Comparison of ENCODE assay signal across 1 cellular context in genomic region chr14:68955164-68955921, GRCh38.
TF ChIP-seq lines count a peak whose summit lies in the region.

No MANE protein-coding gene starts in this region.

TF ChIP-seq in K562, 482 proteins besides CTCF, POLR2A, EP300 and RAD21 (continued from another document):
- TF ChIP-seq, protein P1, sequence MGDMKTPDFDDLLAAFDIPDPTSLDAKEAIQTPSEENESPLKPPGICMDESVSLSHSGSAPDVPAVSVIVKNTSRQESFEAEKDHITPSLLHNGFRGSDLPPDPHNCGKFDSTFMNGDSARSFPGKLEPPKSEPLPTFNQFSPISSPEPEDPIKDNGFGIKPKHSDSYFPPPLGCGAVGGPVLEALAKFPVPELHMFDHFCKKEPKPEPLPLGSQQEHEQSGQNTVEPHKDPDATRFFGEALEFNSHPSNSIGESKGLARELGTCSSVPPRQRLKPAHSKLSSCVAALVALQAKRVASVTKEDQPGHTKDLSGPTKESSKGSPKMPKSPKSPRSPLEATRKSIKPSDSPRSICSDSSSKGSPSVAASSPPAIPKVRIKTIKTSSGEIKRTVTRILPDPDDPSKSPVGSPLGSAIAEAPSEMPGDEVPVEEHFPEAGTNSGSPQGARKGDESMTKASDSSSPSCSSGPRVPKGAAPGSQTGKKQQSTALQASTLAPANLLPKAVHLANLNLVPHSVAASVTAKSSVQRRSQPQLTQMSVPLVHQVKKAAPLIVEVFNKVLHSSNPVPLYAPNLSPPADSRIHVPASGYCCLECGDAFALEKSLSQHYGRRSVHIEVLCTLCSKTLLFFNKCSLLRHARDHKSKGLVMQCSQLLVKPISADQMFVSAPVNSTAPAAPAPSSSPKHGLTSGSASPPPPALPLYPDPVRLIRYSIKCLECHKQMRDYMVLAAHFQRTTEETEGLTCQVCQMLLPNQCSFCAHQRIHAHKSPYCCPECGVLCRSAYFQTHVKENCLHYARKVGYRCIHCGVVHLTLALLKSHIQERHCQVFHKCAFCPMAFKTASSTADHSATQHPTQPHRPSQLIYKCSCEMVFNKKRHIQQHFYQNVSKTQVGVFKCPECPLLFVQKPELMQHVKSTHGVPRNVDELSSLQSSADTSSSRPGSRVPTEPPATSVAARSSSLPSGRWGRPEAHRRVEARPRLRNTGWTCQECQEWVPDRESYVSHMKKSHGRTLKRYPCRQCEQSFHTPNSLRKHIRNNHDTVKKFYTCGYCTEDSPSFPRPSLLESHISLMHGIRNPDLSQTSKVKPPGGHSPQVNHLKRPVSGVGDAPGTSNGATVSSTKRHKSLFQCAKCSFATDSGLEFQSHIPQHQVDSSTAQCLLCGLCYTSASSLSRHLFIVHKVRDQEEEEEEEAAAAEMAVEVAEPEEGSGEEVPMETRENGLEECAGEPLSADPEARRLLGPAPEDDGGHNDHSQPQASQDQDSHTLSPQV (IDR thresholded peaks at IDR 0.05) = 0 out of 2 replicates have a peak, but pooled peaks have one; percentile 20
- TF ChIP-seq FOXJ3 (CRISPR knock-in tag; IDR thresholded peaks at IDR 0.05) (no peak), LEF1 (IDR thresholded peaks at IDR 0.05) (no peak), FOSL1 (tag; conservative IDR thresholded peaks at IDR 0.05) (no peak), ERF (CRISPR knock-in tag; IDR thresholded peaks at IDR 0.05) (no peak), RUNX1 (IDR thresholded peaks at IDR 0.05; ENCODE audit: low read depth) (no peak)
- TF ChIP-seq, protein P2, sequence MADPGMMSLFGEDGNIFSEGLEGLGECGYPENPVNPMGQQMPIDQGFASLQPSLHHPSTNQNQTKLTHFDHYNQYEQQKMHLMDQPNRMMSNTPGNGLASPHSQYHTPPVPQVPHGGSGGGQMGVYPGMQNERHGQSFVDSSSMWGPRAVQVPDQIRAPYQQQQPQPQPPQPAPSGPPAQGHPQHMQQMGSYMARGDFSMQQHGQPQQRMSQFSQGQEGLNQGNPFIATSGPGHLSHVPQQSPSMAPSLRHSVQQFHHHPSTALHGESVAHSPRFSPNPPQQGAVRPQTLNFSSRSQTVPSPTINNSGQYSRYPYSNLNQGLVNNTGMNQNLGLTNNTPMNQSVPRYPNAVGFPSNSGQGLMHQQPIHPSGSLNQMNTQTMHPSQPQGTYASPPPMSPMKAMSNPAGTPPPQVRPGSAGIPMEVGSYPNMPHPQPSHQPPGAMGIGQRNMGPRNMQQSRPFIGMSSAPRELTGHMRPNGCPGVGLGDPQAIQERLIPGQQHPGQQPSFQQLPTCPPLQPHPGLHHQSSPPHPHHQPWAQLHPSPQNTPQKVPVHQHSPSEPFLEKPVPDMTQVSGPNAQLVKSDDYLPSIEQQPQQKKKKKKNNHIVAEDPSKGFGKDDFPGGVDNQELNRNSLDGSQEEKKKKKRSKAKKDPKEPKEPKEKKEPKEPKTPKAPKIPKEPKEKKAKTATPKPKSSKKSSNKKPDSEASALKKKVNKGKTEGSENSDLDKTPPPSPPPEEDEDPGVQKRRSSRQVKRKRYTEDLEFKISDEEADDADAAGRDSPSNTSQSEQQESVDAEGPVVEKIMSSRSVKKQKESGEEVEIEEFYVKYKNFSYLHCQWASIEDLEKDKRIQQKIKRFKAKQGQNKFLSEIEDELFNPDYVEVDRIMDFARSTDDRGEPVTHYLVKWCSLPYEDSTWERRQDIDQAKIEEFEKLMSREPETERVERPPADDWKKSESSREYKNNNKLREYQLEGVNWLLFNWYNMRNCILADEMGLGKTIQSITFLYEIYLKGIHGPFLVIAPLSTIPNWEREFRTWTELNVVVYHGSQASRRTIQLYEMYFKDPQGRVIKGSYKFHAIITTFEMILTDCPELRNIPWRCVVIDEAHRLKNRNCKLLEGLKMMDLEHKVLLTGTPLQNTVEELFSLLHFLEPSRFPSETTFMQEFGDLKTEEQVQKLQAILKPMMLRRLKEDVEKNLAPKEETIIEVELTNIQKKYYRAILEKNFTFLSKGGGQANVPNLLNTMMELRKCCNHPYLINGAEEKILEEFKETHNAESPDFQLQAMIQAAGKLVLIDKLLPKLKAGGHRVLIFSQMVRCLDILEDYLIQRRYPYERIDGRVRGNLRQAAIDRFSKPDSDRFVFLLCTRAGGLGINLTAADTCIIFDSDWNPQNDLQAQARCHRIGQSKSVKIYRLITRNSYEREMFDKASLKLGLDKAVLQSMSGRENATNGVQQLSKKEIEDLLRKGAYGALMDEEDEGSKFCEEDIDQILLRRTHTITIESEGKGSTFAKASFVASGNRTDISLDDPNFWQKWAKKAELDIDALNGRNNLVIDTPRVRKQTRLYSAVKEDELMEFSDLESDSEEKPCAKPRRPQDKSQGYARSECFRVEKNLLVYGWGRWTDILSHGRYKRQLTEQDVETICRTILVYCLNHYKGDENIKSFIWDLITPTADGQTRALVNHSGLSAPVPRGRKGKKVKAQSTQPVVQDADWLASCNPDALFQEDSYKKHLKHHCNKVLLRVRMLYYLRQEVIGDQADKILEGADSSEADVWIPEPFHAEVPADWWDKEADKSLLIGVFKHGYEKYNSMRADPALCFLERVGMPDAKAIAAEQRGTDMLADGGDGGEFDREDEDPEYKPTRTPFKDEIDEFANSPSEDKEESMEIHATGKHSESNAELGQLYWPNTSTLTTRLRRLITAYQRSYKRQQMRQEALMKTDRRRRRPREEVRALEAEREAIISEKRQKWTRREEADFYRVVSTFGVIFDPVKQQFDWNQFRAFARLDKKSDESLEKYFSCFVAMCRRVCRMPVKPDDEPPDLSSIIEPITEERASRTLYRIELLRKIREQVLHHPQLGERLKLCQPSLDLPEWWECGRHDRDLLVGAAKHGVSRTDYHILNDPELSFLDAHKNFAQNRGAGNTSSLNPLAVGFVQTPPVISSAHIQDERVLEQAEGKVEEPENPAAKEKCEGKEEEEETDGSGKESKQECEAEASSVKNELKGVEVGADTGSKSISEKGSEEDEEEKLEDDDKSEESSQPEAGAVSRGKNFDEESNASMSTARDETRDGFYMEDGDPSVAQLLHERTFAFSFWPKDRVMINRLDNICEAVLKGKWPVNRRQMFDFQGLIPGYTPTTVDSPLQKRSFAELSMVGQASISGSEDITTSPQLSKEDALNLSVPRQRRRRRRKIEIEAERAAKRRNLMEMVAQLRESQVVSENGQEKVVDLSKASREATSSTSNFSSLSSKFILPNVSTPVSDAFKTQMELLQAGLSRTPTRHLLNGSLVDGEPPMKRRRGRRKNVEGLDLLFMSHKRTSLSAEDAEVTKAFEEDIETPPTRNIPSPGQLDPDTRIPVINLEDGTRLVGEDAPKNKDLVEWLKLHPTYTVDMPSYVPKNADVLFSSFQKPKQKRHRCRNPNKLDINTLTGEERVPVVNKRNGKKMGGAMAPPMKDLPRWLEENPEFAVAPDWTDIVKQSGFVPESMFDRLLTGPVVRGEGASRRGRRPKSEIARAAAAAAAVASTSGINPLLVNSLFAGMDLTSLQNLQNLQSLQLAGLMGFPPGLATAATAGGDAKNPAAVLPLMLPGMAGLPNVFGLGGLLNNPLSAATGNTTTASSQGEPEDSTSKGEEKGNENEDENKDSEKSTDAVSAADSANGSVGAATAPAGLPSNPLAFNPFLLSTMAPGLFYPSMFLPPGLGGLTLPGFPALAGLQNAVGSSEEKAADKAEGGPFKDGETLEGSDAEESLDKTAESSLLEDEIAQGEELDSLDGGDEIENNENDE (IDR thresholded peaks at IDR 0.05; ENCODE audit: low read depth, low read length) = no peak
